1 cellular context compared by ENCODE assay signal in genomic region chrX:137565318-137565904, GRCh38.
TF ChIP-seq lines count a peak whose summit lies in the region.

No MANE protein-coding gene starts in this region.

TF ChIP-seq in GM23338, 12 proteins besides CTCF, POLR2A, EP300 and RAD21 (continued from another document):
- no peak for TF ChIP-seq ZNF462 (CRISPR knock-in tag; IDR thresholded peaks at IDR 0.05)
- TF ChIP-seq JUNB (IDR thresholded peaks at IDR 0.05; ENCODE audit: unreplicated experiment), result no peak
- TF ChIP-seq ZNF114 (CRISPR knock-in tag; IDR thresholded peaks at IDR 0.05), result no peak
- TF ChIP-seq POLR2AphosphoS5 (IDR thresholded peaks at IDR 0.05; ENCODE audit: low read depth), result no peak
